Comparison of ENCODE assay signal across 9 cellular contexts in the genomic region with DNA sequence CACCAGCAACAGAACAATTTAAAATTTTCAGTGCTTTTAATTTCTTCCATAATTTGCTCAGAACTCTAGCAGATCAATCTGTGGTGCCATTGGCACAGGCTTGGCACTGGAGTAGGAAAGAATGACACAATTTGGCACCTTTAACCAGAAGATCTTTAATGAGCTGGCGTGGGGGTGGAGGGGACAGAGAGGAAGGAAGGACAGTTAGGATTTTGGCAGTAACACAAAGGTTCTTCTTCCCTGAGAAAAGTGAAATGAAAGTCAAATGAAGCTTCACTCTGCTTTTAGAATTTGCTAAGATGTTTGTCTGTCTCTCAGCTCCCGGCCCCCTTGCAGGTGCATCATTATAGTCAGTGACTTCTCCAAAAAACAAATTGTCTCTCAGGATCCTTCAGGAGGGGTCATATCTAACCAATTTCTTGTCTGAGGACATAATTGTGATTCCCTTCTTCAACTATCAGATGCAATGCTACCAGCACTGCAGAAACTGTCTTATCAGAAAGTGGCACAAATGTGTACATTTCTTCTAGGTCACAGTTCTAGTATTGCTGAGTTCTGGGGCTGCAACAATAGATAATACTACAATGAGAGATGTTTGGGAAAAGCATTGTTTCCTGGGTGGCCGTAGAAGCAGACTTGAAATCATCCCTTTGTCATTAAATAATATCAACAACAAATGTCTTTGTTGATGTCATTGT.
DNase-seq lines count a peak whose midpoint lies in the region; ATAC-seq and TF ChIP-seq lines count a peak whose summit lies in the region.
"Had no signal": no experiment of that assay in that cellular context is flagged by ENCODE, and none has a peak within 500 bp of the region (broad histone marks: within the 10 kb centered on the region; RNA-seq: fewer than 3 reads in every experiment).

No MANE protein-coding gene starts in this region.

- no peaks in the 10 kb centered on the region for H3K79me2 ChIP-seq in mammary epithelial cell (ENCODE audit: insufficient read depth, low read length)

- intact Hi-C loops in MCF 10A (cut with micrococcal nuclease) (no loop called here), mammary epithelial cell (cut with micrococcal nuclease) (no loop called here), esophagus muscularis mucosa (cut with DNase I) (loop anchor here (5.0 kb wide), 2 partner anchors 81 to 149 kb away; no protein-coding TSS in a partner anchor)

- dilution Hi-C loops in mammary epithelial cell (cut with HindIII; ENCODE audit: low sequenced_read_pairs) = loop anchor here (5.0 kb wide), 1 partner anchor 71 kb away; no protein-coding TSS in a partner anchor

- H3K4me2 ChIP-seq in mammary epithelial cell (ENCODE audit: insufficient read depth, low read depth, low read length) = no peak overlapping the region

- ATAC-seq in GM21723 (IDR thresholded peaks at IDR 0.05; ENCODE audit: unreplicated experiment) (no peak), HG03025 (IDR thresholded peaks at IDR 0.05; ENCODE audit: low FRiP score, unreplicated experiment) (no peak)

- H3K4me1 Mint-ChIP-seq in MCF 10A (ENCODE audit: insufficient read depth, unreplicated experiment) = peaks cover 22% of the 10 kb centered on the region

- H3K36me3 ChIP-seq in mammary epithelial cell (ENCODE audit: insufficient read depth, low read length) (no peaks in the 10 kb centered on the region), esophagus muscularis mucosa (peaks cover 0 to 3% (median 0%) of the 10 kb centered on the region in 4 donors), stomach smooth muscle (ENCODE audit: control insufficient read depth in 2 of 2, insufficient read depth in 2 of 2, low read length in 2 of 2) (no peaks in the 10 kb centered on the region), SJCRH30 (no peaks in the 10 kb centered on the region; the same call in 1 of the 2 replicates)

- no peaks in the 10 kb centered on the region for H3K9me3 Mint-ChIP-seq in MCF 10A (ENCODE audit: unreplicated experiment)
- H3K9me3 Mint-ChIP-seq: CD4-positive, CD25-positive, alpha-beta regulatory T cell had no signal

- POLR2A ChIA-PET in MCF 10A (lab: Yijun Ruan, JAX) = interaction anchor here (0.6 to 1.6 kb wide), 2 partner anchors 8 to 323 kb away, joined by 4 read pairs; no protein-coding TSS in a partner anchor

- H3K27me3 Mint-ChIP-seq in MCF 10A (ENCODE audit: insufficient read depth, unreplicated experiment) = no peaks in the 10 kb centered on the region

- H4K20me1 ChIP-seq in mammary epithelial cell (ENCODE audit: insufficient read depth, low read length) = no peaks in the 10 kb centered on the region

- H3K27me3 ChIP-seq in mammary epithelial cell (ENCODE audit: insufficient read depth, low read length) (no peaks in the 10 kb centered on the region), esophagus muscularis mucosa (no peaks in the 10 kb centered on the region), stomach smooth muscle (ENCODE audit: control insufficient read depth in 1 of 2, insufficient read depth in 2 of 2, low read length in 2 of 2) (no peaks in the 10 kb centered on the region), SJCRH30 (no peaks in the 10 kb centered on the region)

- BruUV-seq in MCF 10A (replicated peaks; lab: Mats Ljungman, UMichigan) = no TSS peak
- BruUV-seq in mammary epithelial cell (replicated peaks; lab: Mats Ljungman, UMichigan) = no TSS peak

- no peak for TF ChIP-seq POLR2A in esophagus muscularis mucosa (IDR thresholded peaks at IDR 0.05; ENCODE audit: low read depth)

- DNase-seq in MCF 10A (ENCODE audit: unreplicated experiment) = peak; percentile 15
- no peak for DNase-seq in mammary epithelial cell
- peak; percentile 46 to 64 for DNase-seq in NOMO-1 (lab: John Stamatoyannopoulos, UW; ENCODE audit: unreplicated experiment in 2 of 2)
- no peak for DNase-seq in esophagus muscularis mucosa (ENCODE audit: extremely low spot score)
- no peak for DNase-seq in SJCRH30
- DNase-seq: CD4-positive, CD25-positive, alpha-beta regulatory T cell had no signal

- H2AFZ ChIP-seq in mammary epithelial cell (ENCODE audit: low read depth, low read length) = no peak overlapping the region

- no peak overlapping the region for H3K27ac ChIP-seq in mammary epithelial cell (ENCODE audit: insufficient read depth, low read depth, low read length)
- H3K27ac ChIP-seq in esophagus muscularis mucosa (replicated peaks in 1 of 4) = peak overlapping the region; percentile 1 to 24 (median 18)
- peak overlapping the region; percentile 13 for H3K27ac ChIP-seq in stomach smooth muscle (ENCODE audit: low read length)
- H3K27ac ChIP-seq in SJCRH30 = no peak overlapping the region

- no peak overlapping the region for H3K9ac ChIP-seq in mammary epithelial cell (ENCODE audit: insufficient read depth, low read length)
- H3K9ac ChIP-seq in stomach smooth muscle (ENCODE audit: low read length in 2 of 2) = no peak overlapping the region

- no peak for TF ChIP-seq EP300 in esophagus muscularis mucosa (IDR thresholded peaks at IDR 0.05)

- H3K4me1 ChIP-seq in mammary epithelial cell (ENCODE audit: insufficient read depth, low read length) (peaks cover 5% of the 10 kb centered on the region), esophagus muscularis mucosa (peaks cover 27 to 48% (median 40%) of the 10 kb centered on the region in 4 donors), stomach smooth muscle (ENCODE audit: control insufficient read depth, insufficient read depth, low read length) (peaks cover 18% of the 10 kb centered on the region), SJCRH30 (peaks cover 12% of the 10 kb centered on the region)

- H3K36me3 Mint-ChIP-seq in MCF 10A (ENCODE audit: insufficient read depth, unreplicated experiment) = no peaks in the 10 kb centered on the region

- TF ChIP-seq CTCF in MCF 10A (IDR thresholded peaks at IDR 0.05; ENCODE audit: unreplicated experiment) (no peak), mammary epithelial cell (conservative IDR thresholded peaks at IDR 0.05 in 1 of 2, IDR thresholded peaks at IDR 0.05 in 1 of 2; ENCODE audit: extremely low read depth in 1 of 2, insufficient read depth in 1 of 2, low read depth in 1 of 2, low read length in 2 of 2) (no peak), esophagus muscularis mucosa (IDR thresholded peaks at IDR 0.05) (no peak)

- H3K4me3 Mint-ChIP-seq in MCF 10A (ENCODE audit: unreplicated experiment) = no peak overlapping the region
- H3K4me3 Mint-ChIP-seq: CD4-positive, CD25-positive, alpha-beta regulatory T cell had no signal

- H3K4me3 ChIP-seq in mammary epithelial cell (replicated peaks in 1 of 3; ENCODE audit: insufficient read depth in 1 of 3, low read depth in 2 of 3, low read length in 3 of 3) (no peak overlapping the region), esophagus muscularis mucosa (no peak overlapping the region), stomach smooth muscle (ENCODE audit: low read length in 2 of 2) (no peak overlapping the region), SJCRH30 (no peak overlapping the region)

- peak overlapping the region; percentile 74 for H3K27ac Mint-ChIP-seq in MCF 10A (ENCODE audit: low read depth, unreplicated experiment)
- H3K27ac Mint-ChIP-seq: CD4-positive, CD25-positive, alpha-beta regulatory T cell had no signal

- in situ Hi-C loops in mammary epithelial cell (cut with MboI; ENCODE audit: low sequenced_read_pairs in 2 of 2) = no loop called here

- 62% methylated on average over 3 of the region's 3 CpGs for WGBS in mammary epithelial cell (ENCODE audit: low coverage, missing lambda C conversion rate)
- WGBS in esophagus muscularis mucosa = 58% methylated on average over 3 of the region's 3 CpGs

- CTCF ChIA-PET in MCF 10A (lab: Yijun Ruan, JAX) = interaction anchor here (0.6 to 0.7 kb wide), 4 partner anchors 47 to 213 kb away, joined by 3 read pairs; no protein-coding TSS in a partner anchor
- CTCF ChIA-PET in mammary epithelial cell (lab: Charles Lee; ENCODE audit: low non-redundant PET) = interaction anchor here (0.6 to 1.1 kb wide), 2 partner anchors 149 to 528 kb away, joined by 3 to 11 read pairs; no protein-coding TSS in a partner anchor

- H3K9me3 ChIP-seq in mammary epithelial cell (replicated peaks; ENCODE audit: insufficient read depth, low read length) (no peaks in the 10 kb centered on the region), esophagus muscularis mucosa (no peaks in the 10 kb centered on the region), stomach smooth muscle (ENCODE audit: control insufficient read depth in 2 of 2, low read length in 2 of 2) (no peaks in the 10 kb centered on the region), SJCRH30 (replicated peaks) (no peaks in the 10 kb centered on the region)

Comparison
In these comparisons a context has a peak if more than half of its experiments do, and no peak if none do; other contexts are left out.
1. DNase-seq: peak in MCF 10A (single experiment) and NOMO-1 (2 of 2); none in mammary epithelial cell (single experiment), esophagus muscularis mucosa (single experiment) and SJCRH30 (0 of 2).
2. H3K27ac ChIP-seq: peak in esophagus muscularis mucosa (4 of 4) and stomach smooth muscle (single experiment); none in mammary epithelial cell (single experiment) and SJCRH30 (single experiment).